24 cellular contexts compared by ENCODE assay signal in the genomic region with DNA sequence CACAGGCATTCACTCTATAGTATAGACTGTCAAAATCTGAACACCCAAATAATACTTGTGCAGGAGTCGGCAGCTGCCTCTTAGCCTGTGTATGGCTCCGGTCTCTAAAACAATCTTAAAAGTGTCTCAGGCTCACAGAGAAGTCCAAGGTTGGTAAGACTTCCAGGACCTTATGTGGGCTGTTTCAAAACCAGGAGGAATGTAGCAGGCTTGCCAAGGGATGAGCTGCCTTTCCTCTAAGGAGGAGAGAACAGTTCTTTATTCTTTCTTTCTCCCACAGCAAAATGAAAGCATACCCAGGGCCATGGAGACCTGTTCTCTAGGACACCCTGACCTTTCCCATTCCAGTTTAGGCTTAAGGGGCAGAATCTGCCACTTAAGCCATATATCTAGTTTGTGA.
DNase-seq lines count a peak whose midpoint lies in the region; ATAC-seq and TF ChIP-seq lines count a peak whose summit lies in the region.
"Had no signal": no experiment of that assay in that cellular context is flagged by ENCODE, and none has a peak within 500 bp of the region (broad histone marks: within the 10 kb centered on the region; RNA-seq: fewer than 3 reads in every experiment).

No MANE protein-coding gene starts in this region.

- no peak overlapping the region for H3K4me2 ChIP-seq in smooth muscle cell

- WGBS in smooth muscle cell (ENCODE audit: low lambda C conversion rate): 87% methylated on average over 2 of the region's 2 CpGs

- H3K27ac ChIP-seq in muscle layer of colon (ENCODE audit: low read depth, low read length) (peak overlapping the region; percentile 81), vagina (peak overlapping the region; percentile 36), smooth muscle cell (ENCODE audit: low read depth) (no peak overlapping the region)
- H3K27ac ChIP-seq: parathyroid adenoma had no signal

- TF ChIP-seq CTCF in vagina (IDR thresholded peaks at IDR 0.05) (no peak), smooth muscle cell (IDR thresholded peaks at IDR 0.05; ENCODE audit: borderline replicate concordance, insufficient read depth, poor library complexity, severe bottlenecking) (no peak)

- no peaks in the 10 kb centered on the region for H3F3A ChIP-seq in smooth muscle cell (ENCODE audit: low read depth)

- intact Hi-C loops in vagina (cut with DNase I): no loop called here

- no peaks in the 10 kb centered on the region for H3K79me2 ChIP-seq in smooth muscle cell (ENCODE audit: low read depth)
- H3K79me2 ChIP-seq: parathyroid adenoma had no signal

- H2AFZ ChIP-seq in smooth muscle cell (ENCODE audit: low read depth): no peak overlapping the region
- H2AFZ ChIP-seq: parathyroid adenoma had no signal

- no peaks in the 10 kb centered on the region for H4K20me1 ChIP-seq in smooth muscle cell (ENCODE audit: low read depth)

- H3K27me3 ChIP-seq in muscle layer of colon (ENCODE audit: control insufficient read depth in 1 of 2, insufficient read depth in 2 of 2, low read length in 2 of 2) (no peaks in the 10 kb centered on the region), vagina (no peaks in the 10 kb centered on the region), smooth muscle cell (ENCODE audit: low read depth) (peaks cover 5% of the 10 kb centered on the region)
- H3K27me3 ChIP-seq: esophagus squamous epithelium had no signal

- H3K4me1 ChIP-seq in muscle layer of colon (ENCODE audit: insufficient read depth, low read length): peaks cover 27% of the 10 kb centered on the region
- H3K4me1 ChIP-seq in vagina: peaks cover 30% of the 10 kb centered on the region
- H3K4me1 ChIP-seq in smooth muscle cell (ENCODE audit: low read depth): no peaks in the 10 kb centered on the region
- H3K4me1 ChIP-seq: esophagus squamous epithelium, parathyroid adenoma had no signal

- H3K36me3 ChIP-seq in muscle layer of colon (ENCODE audit: insufficient read depth, low read length) (no peaks in the 10 kb centered on the region), vagina (no peaks in the 10 kb centered on the region), smooth muscle cell (ENCODE audit: low read depth) (no peaks in the 10 kb centered on the region)
- H3K36me3 ChIP-seq: esophagus squamous epithelium had no signal

- H3K9ac ChIP-seq in muscle layer of colon (ENCODE audit: low read length) (no peak overlapping the region), smooth muscle cell (ENCODE audit: low read depth) (no peak overlapping the region)
- H3K9ac ChIP-seq: parathyroid adenoma had no signal

- peak overlapping the region in 1 of 2 donors; percentile 46 for H3K4me3 ChIP-seq in muscle layer of colon (ENCODE audit: low read depth in 1 of 2, low read length in 2 of 2)
- peak overlapping the region in 1 of 2 donors; percentile 6 for H3K4me3 ChIP-seq in vagina
- H3K4me3 ChIP-seq in smooth muscle cell: no peak overlapping the region

- H3K9me3 ChIP-seq in muscle layer of colon (ENCODE audit: low read length): no peaks in the 10 kb centered on the region
- H3K9me3 ChIP-seq in vagina: no peaks in the 10 kb centered on the region
- H3K9me3 ChIP-seq in smooth muscle cell (replicated peaks; ENCODE audit: low read depth): no peaks in the 10 kb centered on the region
- H3K9me3 ChIP-seq: esophagus squamous epithelium had no signal

- TF ChIP-seq POLR2A in vagina (IDR thresholded peaks at IDR 0.05): no peak

- ATAC-seq in GM21515 (IDR thresholded peaks at IDR 0.05; ENCODE audit: unreplicated experiment): no peak
- ATAC-seq: activated T-cell treated with anti-CD3 and anti-CD28 coated beads, Interleukin-2, amount 50 U/mL, for 4 hours; natural killer cell treated with Interleukin-12 subunit alpha and Interleukin-12 subunit beta and Interleukin-15 and Interleukin-18, amount 100 ng/mL, for 72 hours; PC-3 had no signal

- DNase-seq in HCEC 1CT (peak; percentile 25), astrocyte of the hippocampus (ENCODE audit: low read depth, low spot score) (peak; percentile 11), vagina (ENCODE audit: extremely low spot score in 2 of 2) (no peak), DMS153 treated with DMSO at 0.1 percent for 48 hours (lab: John Stamatoyannopoulos, UW; ENCODE audit: unreplicated experiment) (no peak), smooth muscle cell (lab: John Stamatoyannopoulos, UW; ENCODE audit: unreplicated experiment) (no peak)
- DNase-seq: activated naive CD4-positive, alpha-beta T cell treated with anti-CD3 and anti-CD28 coated beads for 36 hours; activated T-cell treated with anti-CD3 and anti-CD28 coated beads, Interleukin-2, amount 50 U/mL, for 4 hours; aorta; CD8-positive, alpha-beta memory T cell; DMS53; effector CD8-positive, alpha-beta T cell; esophagus squamous epithelium; glutamatergic neuron; HFFc6; Karpas-422; NCI-H1092 treated with DMSO at 0.1 percent for 48 hours; NCI-H2029; NCI-H345; PC-3; SHP77 had no signal

Comparison
In these comparisons a context has a peak if more than half of its experiments do, and no peak if none do; other contexts are left out.
1. DNase-seq: peak in HCEC 1CT (single experiment) and astrocyte of the hippocampus (single experiment); none in vagina (0 of 2), DMS153 treated with DMSO at 0.1 percent for 48 hours (single experiment) and smooth muscle cell (single experiment).